ENCODE assay signal across 24 cellular contexts in genomic region chr2:73068147-73068546, GRCh38. TPM values are rescaled to one million over a fixed set of nuclear protein-coding genes. Genes with fewer than 3 reads are reported as not detected.
A peak's percentile ranks its signal among the peaks of the same experiment; 100 is the strongest.
DNase-seq lines count a peak whose midpoint lies in the region; ATAC-seq, FAIRE-seq and TF ChIP-seq lines count a peak whose summit lies in the region.
"Had no signal": no experiment of that assay in that cellular context is flagged by ENCODE, and none has a peak within 500 bp of the region (broad histone marks: within the 10 kb centered on the region; RNA-seq: fewer than 3 reads in every experiment).

No MANE protein-coding gene starts in this region.

- H2BK5ac ChIP-seq in H9 (ENCODE audit: insufficient read length, low read length): no peak overlapping the region

- peaks cover 7% of the 10 kb centered on the region for H3K23me2 ChIP-seq in H9 (ENCODE audit: insufficient read length, low read depth, low read length, poor library complexity, severe bottlenecking)

- H3K9ac ChIP-seq in H9 (ENCODE audit: extremely low read depth, insufficient read length, low read length): no peak overlapping the region
- H3K9ac ChIP-seq in astrocyte (ENCODE audit: low read length): no peak overlapping the region
- H3K9ac ChIP-seq: BLaER1, KMS-11 had no signal

- WGBS in H9 (ENCODE audit: extremely low coverage, insufficient read length, low lambda C conversion rate): no CpG with 5 or more reads among the region's 2 CpGs
- 91 to 97% (median 93%) methylated on average over 2 of the region's 2 CpGs for WGBS in stomach, 5 donors

- no peak overlapping the region for H3K23ac ChIP-seq in H9 (ENCODE audit: insufficient read length, low read depth, low read length)

- no peak overlapping the region for H2BK20ac ChIP-seq in H9 (ENCODE audit: low read depth, low read length, poor library complexity, severe bottlenecking)

- H4K8ac ChIP-seq in H9 (replicated peaks; ENCODE audit: insufficient read length, low read depth, low read length): no peak overlapping the region

- H3K4me1 ChIP-seq in H9 (ENCODE audit: insufficient read depth, low read length): peaks cover 7% of the 10 kb centered on the region; the same call in 1 of the 2 replicates
- H3K4me1 ChIP-seq in astrocyte (ENCODE audit: insufficient read depth, low read length): peaks cover 39% of the 10 kb centered on the region
- peaks cover 17% of the 10 kb centered on the region for H3K4me1 ChIP-seq in foreskin keratinocyte
- H3K4me1 ChIP-seq in neutrophil (ENCODE audit: control insufficient read depth in 1 of 2, insufficient read depth in 1 of 2, low read depth in 1 of 2, low read length in 1 of 2): peaks cover 43 to 56% of the 10 kb centered on the region in 2 experiments
- H3K4me1 ChIP-seq in stomach: peaks cover 22 to 52% (median 38%) of the 10 kb centered on the region in 4 donors

- no peak overlapping the region for H2BK15ac ChIP-seq in H9 (ENCODE audit: low read depth, low read length)

- H3K9me3 Mint-ChIP-seq in H9: no peaks in the 10 kb centered on the region
- no peaks in the 10 kb centered on the region for H3K9me3 Mint-ChIP-seq in astrocyte (ENCODE audit: unreplicated experiment)
- H3K9me3 Mint-ChIP-seq: activated CD4-positive, alpha-beta T cell treated with anti-CD3 and anti-CD28 coated beads, Interleukin-2, amount 10 ng/mL, durations not matched to agents 7 days and 5 days; activated naive CD4-positive, alpha-beta T cell treated with anti-CD3 and anti-CD28 coated beads for 36 hours; activated T-helper 1 cell treated with anti-CD3 and anti-CD28 coated beads, Interleukin-12 subunit alpha, Interleukin-12 subunit beta, Interleukin-2, Interleukin-4 antibody, amounts not matched to agents 30 ng/mL and 10 ng/mL and 1 ng/mL, durations not matched to agents 14 hours and 24 hours and 36 hours had no signal

- FAIRE-seq in astrocyte (lab: Jason Lieb, UNC): no peak
- no peak for FAIRE-seq in D721Med (lab: Jason Lieb, UNC)
- FAIRE-seq: pancreas had no signal

- H3T11ph ChIP-seq in H9 (ENCODE audit: low read length): no peak overlapping the region

- H3K79me2 ChIP-seq in H9 (ENCODE audit: insufficient read depth, low read length) (peaks cover 7% of the 10 kb centered on the region; the same call in 1 of the 2 replicates), astrocyte (ENCODE audit: insufficient read depth, low read length) (peaks cover 61% of the 10 kb centered on the region)

- no peak overlapping the region for H2BK120ac ChIP-seq in H9 (ENCODE audit: low read depth, low read length, poor library complexity, severe bottlenecking)

- intact Hi-C loops in stomach (cut with DNase I; ENCODE audit: low total_unique reads): no loop called here

- DNase-seq in H9 (no peak), astrocyte (ENCODE audit: low read depth) (no peak), foreskin keratinocyte (peak; percentile 44 to 63), NCI-H146 (lab: John Stamatoyannopoulos, UW) (no peak), D721Med (ENCODE audit: insufficient read length, low spot score) (no peak), stomach (no peak), NCI-H526 (lab: John Stamatoyannopoulos, UW) (no peak)
- DNase-seq: activated CD4-positive, alpha-beta T cell treated with anti-CD3 and anti-CD28 coated beads, Interleukin-2, amount 10 ng/mL, durations not matched to agents 7 days and 5 days; activated CD8-positive, alpha-beta memory T cell treated with anti-CD3 and anti-CD28 coated beads, Interleukin-2, amount 10 ng/mL, durations not matched to agents 7 days and 5 days; activated naive CD4-positive, alpha-beta T cell treated with anti-CD3 and anti-CD28 coated beads for 36 hours; DMS79; effector CD8-positive, alpha-beta T cell; gastrocnemius medialis; pancreas; retina; trophoblast cell had no signal

- H2BK12ac ChIP-seq in H9 (ENCODE audit: insufficient read length, low read depth, low read length): no peak overlapping the region

- H3K4me3 Mint-ChIP-seq in H9: peak overlapping the region in 1 of 2 experiments; percentile 21; a peak in 2 of 5 replicates
- H3K4me3 Mint-ChIP-seq in astrocyte (ENCODE audit: unreplicated experiment): peak overlapping the region; percentile 91
- H3K4me3 Mint-ChIP-seq: activated CD4-positive, alpha-beta T cell treated with anti-CD3 and anti-CD28 coated beads, Interleukin-2, amount 10 ng/mL, durations not matched to agents 7 days and 5 days; activated CD8-positive, alpha-beta memory T cell treated with anti-CD3 and anti-CD28 coated beads, Interleukin-2, amount 10 ng/mL, durations not matched to agents 7 days and 5 days had no signal

- no peak for TF ChIP-seq CTCF in H9 (conservative IDR thresholded peaks at IDR 0.05)
- TF ChIP-seq CTCF in astrocyte (IDR thresholded peaks at IDR 0.05; ENCODE audit: insufficient read depth, low read depth, low read length): no peak
- TF ChIP-seq CTCF in foreskin keratinocyte (conservative IDR thresholded peaks at IDR 0.05): no peak
- no peak for TF ChIP-seq CTCF in neutrophil (IDR thresholded peaks at IDR 0.05)
- TF ChIP-seq CTCF in D721Med (IDR thresholded peaks at IDR 0.05; ENCODE audit: insufficient read depth, missing control alignments): no peak
- no peak for TF ChIP-seq CTCF in stomach (IDR thresholded peaks at IDR 0.05)

- no peak for TF ChIP-seq POLR2A in stomach (IDR thresholded peaks at IDR 0.05)

- H3K4me3 ChIP-seq in astrocyte (ENCODE audit: insufficient read depth, low read depth, low read length) (no peak overlapping the region), neutrophil (ENCODE audit: low read depth in 1 of 2, low read length in 1 of 2) (peak overlapping the region in 1 of 2 experiments; percentile 98), stomach (no peak overlapping the region)
- H3K4me3 ChIP-seq: BLaER1, esophagus muscularis mucosa, pancreas had no signal

- no peak overlapping the region for H4K5ac ChIP-seq in H9 (ENCODE audit: insufficient read length, low read depth, low read length)

- no peak overlapping the region for H4K91ac ChIP-seq in H9 (ENCODE audit: insufficient read length, low read depth, low read length)

- no peak overlapping the region for H3K27ac ChIP-seq in H9 (ENCODE audit: insufficient read length, low read depth, low read length)
- H3K27ac ChIP-seq in astrocyte (ENCODE audit: low read depth, low read length): no peak overlapping the region
- H3K27ac ChIP-seq in foreskin keratinocyte: no peak overlapping the region
- peak overlapping the region; percentile 87 for H3K27ac ChIP-seq in neutrophil
- no peak overlapping the region for H3K27ac ChIP-seq in stomach
- H3K27ac ChIP-seq: BLaER1, esophagus muscularis mucosa, KMS-11, pancreas, spleen had no signal

- H3K27ac Mint-ChIP-seq in H9: no peak overlapping the region
- H3K27ac Mint-ChIP-seq in astrocyte (ENCODE audit: unreplicated experiment): no peak overlapping the region
- H3K27ac Mint-ChIP-seq: activated CD4-positive, alpha-beta T cell treated with anti-CD3 and anti-CD28 coated beads, Interleukin-2, amount 10 ng/mL, durations not matched to agents 7 days and 5 days; activated CD8-positive, alpha-beta memory T cell treated with anti-CD3 and anti-CD28 coated beads, Interleukin-2, amount 10 ng/mL, durations not matched to agents 7 days and 5 days; activated naive CD4-positive, alpha-beta T cell treated with anti-CD3 and anti-CD28 coated beads for 36 hours; activated T-helper 1 cell treated with anti-CD3 and anti-CD28 coated beads, Interleukin-12 subunit alpha, Interleukin-12 subunit beta, Interleukin-2, Interleukin-4 antibody, amounts not matched to agents 30 ng/mL and 10 ng/mL and 1 ng/mL, durations not matched to agents 14 hours and 24 hours and 36 hours had no signal

- H3K4ac ChIP-seq in H9 (ENCODE audit: low read depth, low read length): no peak overlapping the region

- no peak overlapping the region for H2AK5ac ChIP-seq in H9 (ENCODE audit: insufficient read length, low read length)

- no peak for TF ChIP-seq EP300 in stomach (IDR thresholded peaks at IDR 0.05)

- H3K27me3 Mint-ChIP-seq in H9 (ENCODE audit: low read depth): peaks cover 6% of the 10 kb centered on the region
- no peaks in the 10 kb centered on the region for H3K27me3 Mint-ChIP-seq in astrocyte (ENCODE audit: low read depth, unreplicated experiment)
- H3K27me3 Mint-ChIP-seq: activated CD8-positive, alpha-beta memory T cell treated with anti-CD3 and anti-CD28 coated beads, Interleukin-2, amount 10 ng/mL, durations not matched to agents 7 days and 5 days had no signal

- H3K14ac ChIP-seq in H9 (ENCODE audit: insufficient read depth, low read length): no peak overlapping the region

- H3K4me1 Mint-ChIP-seq in H9 (peaks cover 39 to 47% of the 10 kb centered on the region in 2 experiments), astrocyte (ENCODE audit: low read depth, unreplicated experiment) (peaks cover 38% of the 10 kb centered on the region)

- peaks cover 3% of the 10 kb centered on the region for H3K36me3 ChIP-seq in astrocyte (ENCODE audit: insufficient read depth, low read length)
- peaks cover 5% of the 10 kb centered on the region for H3K36me3 ChIP-seq in neutrophil
- no peaks in the 10 kb centered on the region for H3K36me3 ChIP-seq in stomach
- H3K36me3 ChIP-seq: BLaER1, esophagus muscularis mucosa, gastrocnemius medialis, pancreas had no signal

- H2AFZ ChIP-seq in H9 (ENCODE audit: low read length) (no peak overlapping the region), astrocyte (ENCODE audit: low read depth, low read length) (no peak overlapping the region)

- H3K4me2 ChIP-seq in H9 (ENCODE audit: insufficient read depth, insufficient read length, low read length) (peak overlapping the region; percentile 70), astrocyte (ENCODE audit: low read length) (peak overlapping the region; percentile 99)
- H3K4me2 ChIP-seq: BLaER1, KMS-11 had no signal

- H3K18ac ChIP-seq in H9 (ENCODE audit: insufficient read length, low read depth, low read length): no peak overlapping the region

- H3K36me3 Mint-ChIP-seq in H9 (ENCODE audit: insufficient read depth in 1 of 3, low read depth in 3 of 3): peaks cover 0 to 11% (median 7%) of the 10 kb centered on the region in 3 experiments; a peak in 5 of 7 replicates
- H3K36me3 Mint-ChIP-seq in astrocyte (ENCODE audit: low read depth, unreplicated experiment): peaks cover 7% of the 10 kb centered on the region

- H4K20me1 ChIP-seq in H9 (ENCODE audit: control insufficient read depth, insufficient read depth, insufficient read length) (peaks cover 2% of the 10 kb centered on the region), astrocyte (ENCODE audit: insufficient read depth, low read length) (peaks cover 28% of the 10 kb centered on the region)

- ATAC-seq in foreskin keratinocyte: peak; percentile 14
- ATAC-seq: activated CD8-positive, alpha-beta memory T cell treated with anti-CD3 and anti-CD28 coated beads, Interleukin-2, amount 10 ng/mL, durations not matched to agents 7 days and 5 days; gastrocnemius medialis; HCT116; left lobe of liver; pancreas had no signal

- H3K9me3 ChIP-seq in H9 (ENCODE audit: control insufficient read depth, low read depth, low read length): no peaks in the 10 kb centered on the region
- no peaks in the 10 kb centered on the region for H3K9me3 ChIP-seq in astrocyte (ENCODE audit: insufficient read depth, low read depth, low read length)
- H3K9me3 ChIP-seq in neutrophil: no peaks in the 10 kb centered on the region
- H3K9me3 ChIP-seq in stomach: no peaks in the 10 kb centered on the region
- H3K9me3 ChIP-seq: BLaER1, esophagus muscularis mucosa, gastrocnemius medialis, pancreas, spleen had no signal

- no peak overlapping the region for H3K56ac ChIP-seq in H9 (ENCODE audit: insufficient read length, low read depth, low read length)

- H3K27me3 ChIP-seq in H9 (ENCODE audit: insufficient read depth, low read length): no peaks in the 10 kb centered on the region
- H3K27me3 ChIP-seq in astrocyte (ENCODE audit: insufficient read depth, low read length): no peaks in the 10 kb centered on the region
- no peaks in the 10 kb centered on the region for H3K27me3 ChIP-seq in foreskin keratinocyte
- no peaks in the 10 kb centered on the region for H3K27me3 ChIP-seq in neutrophil
- no peaks in the 10 kb centered on the region for H3K27me3 ChIP-seq in stomach
- H3K27me3 ChIP-seq: BLaER1, esophagus muscularis mucosa, gastrocnemius medialis, pancreas, spleen had no signal

- H3K79me1 ChIP-seq in H9 (ENCODE audit: insufficient read depth, low read depth, low read length, poor library complexity, severe bottlenecking): peaks cover 6% of the 10 kb centered on the region

RNA-seq across cellular contexts. Expression of gene SFXN5, which starts 3.4 kb away (rescaled TPM):
- 28.9 and 30.9 TPM in 2 replicates for total RNA-seq in H9 (2021)
- total RNA-seq in astrocyte: 14.9 and 15.9 TPM in 2 replicates
- total RNA-seq in foreskin keratinocyte: 7.3 and 9.7 TPM in 2 replicates
- polyA plus RNA-seq in foreskin keratinocyte: 4.5 and 6.6 TPM in 2 replicates
- 100 to 1,000 TPM in 1 of 5 donors, 10 to 100 TPM in 4; 17.0 to 118 (median 38.5) TPM for total RNA-seq in stomach
- polyA plus RNA-seq in stomach: 1 to 10 TPM; 2.7 to 9.4 (median 5.7) TPM

RNA-seq across cellular contexts. Expression of gene RAB11FIP5, which starts 44.6 kb away (rescaled TPM):
- 6.4 and 7.1 TPM in 2 replicates for total RNA-seq in H9 (2021)
- 56.0 and 70.5 TPM in 2 replicates for total RNA-seq in astrocyte
- total RNA-seq in foreskin keratinocyte: 32.5 and 39.2 TPM in 2 replicates
- 27.5 and 31.2 TPM in 2 replicates for polyA plus RNA-seq in foreskin keratinocyte
- total RNA-seq in stomach: 10 to 100 TPM in 4 of 5 donors, 1 to 10 TPM in 1; 4.7 to 39.1 (median 19.6) TPM
- 10 to 100 TPM in 1 of 3 donors, 1 to 10 TPM in 2; 7.0 to 13.1 (median 7.1) TPM for polyA plus RNA-seq in stomach

Comparison
In these comparisons a context has a peak if more than half of its experiments do, and no peak if none do; other contexts are left out.
1. DNase-seq: peak in foreskin keratinocyte (2 of 2); none in H9 (single experiment), astrocyte (single experiment), NCI-H146 (single experiment), D721Med (single experiment), stomach (single experiment) and NCI-H526 (0 of 2).